30 cellular contexts compared by ENCODE assay signal in genomic region chr16:17457997-17458396, GRCh38.
"Had no signal": no experiment of that assay in that cellular context is flagged by ENCODE, and none has a peak within 500 bp of the region (broad histone marks: within the 10 kb centered on the region; RNA-seq: fewer than 3 reads in every experiment).

No MANE protein-coding gene starts in this region.

- DNase-seq: activated CD4-positive, alpha-beta memory T cell treated with anti-CD3 and anti-CD28 coated beads, Interleukin-2, amount 10 ng/mL, durations not matched to agents 7 days and 5 days; activated CD4-positive, alpha-beta T cell treated with anti-CD3 and anti-CD28 coated beads for 48 hours; activated CD8-positive, alpha-beta memory T cell treated with anti-CD3 and anti-CD28 coated beads, Interleukin-2, amount 50 U/mL, for 48 hours; activated gamma-delta T cell treated with Interleukin-2 at 50 U/mL for 16 hours; activated naive CD4-positive, alpha-beta T cell treated with anti-CD3 and anti-CD28 coated beads, Interleukin-2, amount 50 U/mL, for 16 hours; activated T-cell treated with anti-CD3 and anti-CD28 coated beads, Interleukin-2, amount 50 U/mL, for 24 hours; amniotic stem cell; central memory CD4-positive, alpha-beta T cell; dermis blood vessel endothelial cell; effector CD8-positive, alpha-beta T cell; esophagus squamous epithelium; glutamatergic neuron; naive thymus-derived CD4-positive, alpha-beta T cell; pancreas; psoas muscle; sigmoid colon; small intestine; stimulated activated CD4-positive, alpha-beta T cell treated with anti-CD3 and anti-CD28 coated beads, Interleukin-4, amount 100 ng/mL, for 24 hours; T1000; tibial artery; WERI-Rb-1 had no signal

- H3K27ac ChIP-seq: breast epithelium, epithelial cell of prostate, esophagus squamous epithelium, pancreas, psoas muscle, sigmoid colon, tibial artery, WERI-Rb-1 had no signal

- H3K4me3 ChIP-seq: breast epithelium, esophagus squamous epithelium, hepatocyte, pancreas, psoas muscle, sigmoid colon, tibial artery had no signal

- ATAC-seq: activated CD4-positive, CD25-positive, alpha-beta regulatory T cell treated with anti-CD3 and anti-CD28 coated beads, Interleukin-2, amount 50 U/mL, for 24 hours; activated T-helper 17 cell treated with anti-CD3 and anti-CD28 coated beads, Interleukin-2, amount 50 U/mL, for 72 hours; naive thymus-derived CD4-positive, alpha-beta T cell; pancreas; psoas muscle; stimulated activated effector memory CD8-positive, alpha-beta T cell treated with anti-CD3 and anti-CD28 coated beads, Interleukin-12 subunit alpha, Interleukin-12 subunit beta, amount 100 ng/mL, for 72 hours had no signal

- H3K36me3 ChIP-seq: breast epithelium, esophagus squamous epithelium, pancreas, sigmoid colon, tibial artery, WERI-Rb-1 had no signal

- FAIRE-seq: colon, endometrium, keratinocyte, pancreas, small intestine had no signal

- H3K27me3 ChIP-seq: breast epithelium, esophagus squamous epithelium, hepatocyte, pancreas, sigmoid colon, tibial artery had no signal

- H3K9me3 ChIP-seq: breast epithelium, esophagus squamous epithelium, pancreas, psoas muscle, sigmoid colon, tibial artery had no signal

- H2AFZ ChIP-seq: hepatocyte had no signal

- H3K4me2 ChIP-seq: hepatocyte had no signal

- H3K4me1 ChIP-seq: psoas muscle had no signal
